Comparison of ENCODE assay signal across 15 cellular contexts in genomic region chr3:189806171-189806951, GRCh38.
DNase-seq lines count a peak whose midpoint lies in the region; TF ChIP-seq lines count a peak whose summit lies in the region.
"Had no signal": no experiment of that assay in that cellular context is flagged by ENCODE, and none has a peak within 500 bp of the region (broad histone marks: within the 10 kb centered on the region; RNA-seq: fewer than 3 reads in every experiment).

No MANE protein-coding gene starts in this region.

- in situ Hi-C loops in transverse colon (cut with MboI; ENCODE audit: low pct_ligation_motif_present in 1 of 4, low pct_unique_long_range_greater_than_20kb in 1 of 4, low sequenced_read_pairs in 3 of 4): no loop called here

- H3K27ac Mint-ChIP-seq in mesothelial cell of epicardium: peak overlapping the region; percentile 88
- H3K27ac Mint-ChIP-seq: activated CD8-positive, alpha-beta T cell treated with anti-CD3 and anti-CD28 coated beads for 36 hours had no signal

- H3K27ac ChIP-seq in transverse colon (no peak overlapping the region), Peyer's patch (no peak overlapping the region)
- H3K27ac ChIP-seq: heart left ventricle, uterus had no signal

- H3K4me1 ChIP-seq in transverse colon (no peaks in the 10 kb centered on the region), Peyer's patch (no peaks in the 10 kb centered on the region)
- H3K4me1 ChIP-seq: uterus had no signal

- H3K27me3 ChIP-seq in transverse colon (no peaks in the 10 kb centered on the region), Peyer's patch (no peaks in the 10 kb centered on the region)
- H3K27me3 ChIP-seq: heart left ventricle, uterus had no signal

- no peak overlapping the region for H3K4me3 Mint-ChIP-seq in mesothelial cell of epicardium
- H3K4me3 Mint-ChIP-seq: activated CD8-positive, alpha-beta T cell treated with anti-CD3 and anti-CD28 coated beads for 36 hours had no signal

- H3K36me3 Mint-ChIP-seq in mesothelial cell of epicardium: no peaks in the 10 kb centered on the region

- H3K4me1 Mint-ChIP-seq in mesothelial cell of epicardium: peaks cover 46% of the 10 kb centered on the region

- H3K9me3 ChIP-seq in transverse colon: no peaks in the 10 kb centered on the region
- no peaks in the 10 kb centered on the region for H3K9me3 ChIP-seq in Peyer's patch
- H3K9me3 ChIP-seq: heart left ventricle, uterus had no signal

- TF ChIP-seq CTCF in AG04449 (IDR thresholded peaks at IDR 0.05; ENCODE audit: insufficient read depth, low read length, missing control alignments): no peak
- no peak for TF ChIP-seq CTCF in mesothelial cell of epicardium (IDR thresholded peaks at IDR 0.05; ENCODE audit: unreplicated experiment)
- no peak for TF ChIP-seq CTCF in transverse colon (IDR thresholded peaks at IDR 0.05)
- TF ChIP-seq CTCF in Peyer's patch (IDR thresholded peaks at IDR 0.05): no peak

- WGBS in transverse colon (ENCODE audit: low coverage in 1 of 2), 2 donors: 74 to 76% methylated on average over 4 to 11 of the region's 11 CpGs

- intact Hi-C loops in transverse colon (cut with DNase I; ENCODE audit: low total_unique reads): no loop called here

- no peaks in the 10 kb centered on the region for H3K27me3 Mint-ChIP-seq in mesothelial cell of epicardium (ENCODE audit: low read depth)
- H3K27me3 Mint-ChIP-seq: activated CD8-positive, alpha-beta T cell treated with anti-CD3 and anti-CD28 coated beads for 36 hours had no signal

- TF ChIP-seq POLR2A in transverse colon (IDR thresholded peaks at IDR 0.05) (no peak), Peyer's patch (IDR thresholded peaks at IDR 0.05) (no peak)

- DNase-seq in AG04449 (ENCODE audit: low read depth, low spot score) (peak; percentile 29), NCI-H128 (lab: John Stamatoyannopoulos, UW; ENCODE audit: unreplicated experiment) (peak; percentile 12), ecto neural progenitor cell (ENCODE audit: low spot score) (peak; percentile 66), mesothelial cell of epicardium (ENCODE audit: low spot score in 2 of 2, unreplicated experiment in 2 of 2) (no peak), transverse colon (no peak), Peyer's patch (no peak), midbrain (lab: John Stamatoyannopoulos, UW) (no peak)
- no peak for DNase-seq in activated naive CD4-positive, alpha-beta T cell (lab: John Stamatoyannopoulos, UW)
- DNase-seq: activated CD8-positive, alpha-beta T cell treated with anti-CD3 and anti-CD28 coated beads for 36 hours; effector memory CD4-positive, alpha-beta T cell; GOT3; heart left ventricle; stimulated activated CD4-positive, alpha-beta T cell treated with anti-CD3 and anti-CD28 coated beads, Interleukin-2, amount 100 ng/mL, for 48 hours; uterus had no signal

- TF ChIP-seq EP300 in transverse colon (IDR thresholded peaks at IDR 0.05; ENCODE audit: low read depth): no peak

- POLR2A ChIA-PET in AG04449 (lab: Yijun Ruan, JAX): interaction anchor here (0.7 kb wide), 1 partner anchor 44 kb away, joined by 3 read pairs; no protein-coding TSS in a partner anchor

- H3K4me3 ChIP-seq in AG04449 (ENCODE audit: low read depth, low read length): no peak overlapping the region
- no peak overlapping the region for H3K4me3 ChIP-seq in transverse colon
- no peak overlapping the region for H3K4me3 ChIP-seq in Peyer's patch
- H3K4me3 ChIP-seq: GM12878, heart left ventricle, uterus had no signal

- CTCF ChIA-PET in AG04449 (lab: Yijun Ruan, JAX): no interaction called here

- H3K9me3 Mint-ChIP-seq in mesothelial cell of epicardium: no peaks in the 10 kb centered on the region
- H3K9me3 Mint-ChIP-seq: activated CD8-positive, alpha-beta T cell treated with anti-CD3 and anti-CD28 coated beads for 36 hours had no signal

- H3K36me3 ChIP-seq in transverse colon (no peaks in the 10 kb centered on the region), Peyer's patch (no peaks in the 10 kb centered on the region)
- H3K36me3 ChIP-seq: heart left ventricle, uterus had no signal

Comparison
In these comparisons a context has a peak if more than half of its experiments do, and no peak if none do; other contexts are left out.
1. DNase-seq: peak in AG04449 (single experiment), NCI-H128 (single experiment) and ecto neural progenitor cell (single experiment); none in mesothelial cell of epicardium (0 of 2), transverse colon (single experiment), Peyer's patch (0 of 3), midbrain (single experiment) and activated naive CD4-positive, alpha-beta T cell (0 of 4).